In genomic region chr17:36550491-36551417, GRCh38 we compare ENCODE assay signal across 9 cellular contexts. TPM values are rescaled to one million over a fixed set of nuclear protein-coding genes. Genes with fewer than 3 reads are reported as not detected.
DNase-seq lines count a peak whose midpoint lies in the region; ATAC-seq and TF ChIP-seq lines count a peak whose summit lies in the region.
"Had no signal": no experiment of that assay in that cellular context is flagged by ENCODE, and none has a peak within 500 bp of the region (broad histone marks: within the 10 kb centered on the region; RNA-seq: fewer than 3 reads in every experiment).

No MANE protein-coding gene starts in this region.

- H3K27me3 Mint-ChIP-seq in stimulated activated naive CD8-positive, alpha-beta T cell treated with anti-CD3 and anti-CD28 coated beads, Interleukin-15, Interleukin-2, amounts not matched to agents 100 ng/mL and 50 ng/mL, for 24 hours = no peaks in the 10 kb centered on the region
- H3K27me3 Mint-ChIP-seq in endothelial cell (ENCODE audit: unreplicated experiment) = peaks cover 3% of the 10 kb centered on the region

- H3K27me3 ChIP-seq in sigmoid colon = no peaks in the 10 kb centered on the region
- no peaks in the 10 kb centered on the region for H3K27me3 ChIP-seq in SJCRH30
- H3K27me3 ChIP-seq in vagina = no peaks in the 10 kb centered on the region

- peak overlapping the region; percentile 36 for H3K4me3 Mint-ChIP-seq in stimulated activated naive CD8-positive, alpha-beta T cell treated with anti-CD3 and anti-CD28 coated beads, Interleukin-15, Interleukin-2, amounts not matched to agents 100 ng/mL and 50 ng/mL, for 24 hours
- H3K4me3 Mint-ChIP-seq in endothelial cell (ENCODE audit: unreplicated experiment) = peak overlapping the region; percentile 23

- no peak for ATAC-seq in stimulated activated naive CD8-positive, alpha-beta T cell treated with anti-CD3 and anti-CD28 coated beads, Interleukin-15, Interleukin-2, amounts not matched to agents 100 U/mL and 50 U/mL, for 24 hours

- peak overlapping the region; percentile 17 for H3K27ac Mint-ChIP-seq in stimulated activated naive CD8-positive, alpha-beta T cell treated with anti-CD3 and anti-CD28 coated beads, Interleukin-15, Interleukin-2, amounts not matched to agents 100 ng/mL and 50 ng/mL, for 24 hours
- peak overlapping the region; percentile 46 for H3K27ac Mint-ChIP-seq in endothelial cell (ENCODE audit: unreplicated experiment)

- H3K36me3 Mint-ChIP-seq in stimulated activated naive CD8-positive, alpha-beta T cell treated with anti-CD3 and anti-CD28 coated beads, Interleukin-15, Interleukin-2, amounts not matched to agents 100 ng/mL and 50 ng/mL, for 24 hours (ENCODE audit: low read depth) = peaks cover 48% of the 10 kb centered on the region
- H3K36me3 Mint-ChIP-seq in endothelial cell (ENCODE audit: low read depth, unreplicated experiment) = peaks cover 8% of the 10 kb centered on the region

- no peak for TF ChIP-seq POLR2A in sigmoid colon (IDR thresholded peaks at IDR 0.05)
- TF ChIP-seq POLR2A in vagina (IDR thresholded peaks at IDR 0.05) = no peak

- TF ChIP-seq CTCF in endothelial cell (IDR thresholded peaks at IDR 0.05; ENCODE audit: unreplicated experiment) (no peak), sigmoid colon (IDR thresholded peaks at IDR 0.05) (no peak), vagina (IDR thresholded peaks at IDR 0.05) (no peak)

- no peaks in the 10 kb centered on the region for H3K9me3 Mint-ChIP-seq in stimulated activated naive CD8-positive, alpha-beta T cell treated with anti-CD3 and anti-CD28 coated beads, Interleukin-15, Interleukin-2, amounts not matched to agents 100 ng/mL and 50 ng/mL, for 24 hours
- no peaks in the 10 kb centered on the region for H3K9me3 Mint-ChIP-seq in endothelial cell (ENCODE audit: unreplicated experiment)

- intact Hi-C loops in sigmoid colon (cut with DNase I) (no loop called here), vagina (cut with DNase I) (no loop called here)

- H3K9me3 ChIP-seq in sigmoid colon (no peaks in the 10 kb centered on the region), SJCRH30 (replicated peaks) (no peaks in the 10 kb centered on the region), vagina (no peaks in the 10 kb centered on the region)

- H3K4me1 Mint-ChIP-seq in stimulated activated naive CD8-positive, alpha-beta T cell treated with anti-CD3 and anti-CD28 coated beads, Interleukin-15, Interleukin-2, amounts not matched to agents 100 ng/mL and 50 ng/mL, for 24 hours (ENCODE audit: low read depth) = peaks cover 79% of the 10 kb centered on the region
- H3K4me1 Mint-ChIP-seq in endothelial cell (ENCODE audit: unreplicated experiment) = peaks cover 18% of the 10 kb centered on the region

- TF ChIP-seq EP300 in sigmoid colon (IDR thresholded peaks at IDR 0.05) = no peak

- H3K4me3 ChIP-seq in sigmoid colon = no peak overlapping the region
- no peak overlapping the region for H3K4me3 ChIP-seq in SJCRH30
- no peak overlapping the region for H3K4me3 ChIP-seq in vagina

- WGBS in sigmoid colon, 2 donors = 66 to 68% methylated on average over 8 of the region's 8 CpGs

- H3K36me3 ChIP-seq in sigmoid colon = peaks cover 0 to 12% (median 5%) of the 10 kb centered on the region in 4 donors
- H3K36me3 ChIP-seq in SJCRH30 = peaks cover 43% of the 10 kb centered on the region
- H3K36me3 ChIP-seq in vagina = peaks cover 0 to 11% of the 10 kb centered on the region in 2 donors

- no peak for DNase-seq in stimulated activated naive CD8-positive, alpha-beta T cell treated with anti-CD3 and anti-CD28 coated beads, Interleukin-15, Interleukin-2, amounts not matched to agents 100 U/mL and 50 U/mL, for 24 hours
- DNase-seq in OCI-M1 (lab: John Stamatoyannopoulos, UW) (peak; percentile 15), endothelial cell (ENCODE audit: low spot score) (no peak), sigmoid colon (no peak), SJCRH30 (no peak), vagina (ENCODE audit: extremely low spot score in 2 of 2) (no peak)
- no peak for DNase-seq in stimulated activated CD4-positive, alpha-beta T cell treated with anti-CD3 and anti-CD28 coated beads, Interleukin-4, amount 100 ng/mL, for 24 hours
- DNase-seq: NCI-H526 had no signal

- H3K4me1 ChIP-seq in sigmoid colon (peaks cover 0 to 83% (median 62%) of the 10 kb centered on the region in 4 donors), SJCRH30 (peaks cover 9% of the 10 kb centered on the region), vagina (peaks cover 85% of the 10 kb centered on the region)

- H3K27ac ChIP-seq in sigmoid colon (no peak overlapping the region), SJCRH30 (no peak overlapping the region), vagina (no peak overlapping the region)

RNA-seq across cellular contexts. Expression of gene GGNBP2, which starts 6.0 kb away (rescaled TPM):
- 84.4 TPM for total RNA-seq in endothelial cell (ENCODE audit: unreplicated experiment)
- 10 to 100 TPM; 57.4 to 62.2 (median 59.2) TPM for total RNA-seq in sigmoid colon
- polyA plus RNA-seq in sigmoid colon = 10 to 100 TPM; 43.5 to 55.3 (median 51.7) TPM
- total RNA-seq in SJCRH30 (2014; rRNA removed; shearing (Covaris generic)) = 70.8 and 81.9 TPM in 2 replicates
- 47.9 TPM for total RNA-seq in vagina

RNA-seq across cellular contexts. Expression of gene PIGW, which starts 16.0 kb away (rescaled TPM):
- total RNA-seq in endothelial cell (ENCODE audit: unreplicated experiment) (5.4 TPM), sigmoid colon (1 to 10 TPM; 1.7 to 3.9 (median 3.0) TPM), vagina (3.2 TPM)
- polyA plus RNA-seq in sigmoid colon = 1 to 10 TPM; 2.4 to 8.6 (median 4.6) TPM
- 22.6 and 23.4 TPM in 2 replicates for total RNA-seq in SJCRH30 (2014; rRNA removed; shearing (Covaris generic))

RNA-seq across cellular contexts. Expression of gene MYO19, which starts 16.1 kb away (rescaled TPM):
- total RNA-seq in endothelial cell (ENCODE audit: unreplicated experiment) (60.3 TPM), sigmoid colon (10 to 100 TPM; 49.9 to 67.2 (median 59.5) TPM), vagina (112 TPM)
- polyA plus RNA-seq in sigmoid colon = 10 to 100 TPM; 19.2 to 60.6 (median 20.3) TPM
- total RNA-seq in SJCRH30 (2014; rRNA removed; shearing (Covaris generic)) = 70.0 and 93.0 TPM in 2 replicates

RNA-seq across cellular contexts. Expression of gene DHRS11, which starts 40.9 kb away (rescaled TPM):
- total RNA-seq in endothelial cell (ENCODE audit: unreplicated experiment) (3.9 TPM), sigmoid colon (1 to 10 TPM; 4.3 to 8.9 (median 7.5) TPM), vagina (12.0 TPM)
- polyA plus RNA-seq in sigmoid colon = 100 to 1,000 TPM in 2 of 3 donors, 10 to 100 TPM in 1; 97.6 to 239 (median 212) TPM
- total RNA-seq in SJCRH30 (2014; rRNA removed; shearing (Covaris generic)) = 13.7 and 18.1 TPM in 2 replicates

RNA-seq across cellular contexts. Expression of gene MRM1, which starts 50.6 kb away (rescaled TPM):
- total RNA-seq in endothelial cell (ENCODE audit: unreplicated experiment) (1.7 TPM), sigmoid colon (1 to 10 TPM; 2.8 to 5.3 (median 3.9) TPM), vagina (2.7 TPM)
- 10 to 100 TPM in 1 of 3 donors, 1 to 10 TPM in 2; 5.4 to 15.0 (median 8.3) TPM for polyA plus RNA-seq in sigmoid colon
- total RNA-seq in SJCRH30 (2014; rRNA removed; shearing (Covaris generic)) = 5.1 and 6.0 TPM in 2 replicates
